ENCODE assay signal across 8 cellular contexts in the genomic region with DNA sequence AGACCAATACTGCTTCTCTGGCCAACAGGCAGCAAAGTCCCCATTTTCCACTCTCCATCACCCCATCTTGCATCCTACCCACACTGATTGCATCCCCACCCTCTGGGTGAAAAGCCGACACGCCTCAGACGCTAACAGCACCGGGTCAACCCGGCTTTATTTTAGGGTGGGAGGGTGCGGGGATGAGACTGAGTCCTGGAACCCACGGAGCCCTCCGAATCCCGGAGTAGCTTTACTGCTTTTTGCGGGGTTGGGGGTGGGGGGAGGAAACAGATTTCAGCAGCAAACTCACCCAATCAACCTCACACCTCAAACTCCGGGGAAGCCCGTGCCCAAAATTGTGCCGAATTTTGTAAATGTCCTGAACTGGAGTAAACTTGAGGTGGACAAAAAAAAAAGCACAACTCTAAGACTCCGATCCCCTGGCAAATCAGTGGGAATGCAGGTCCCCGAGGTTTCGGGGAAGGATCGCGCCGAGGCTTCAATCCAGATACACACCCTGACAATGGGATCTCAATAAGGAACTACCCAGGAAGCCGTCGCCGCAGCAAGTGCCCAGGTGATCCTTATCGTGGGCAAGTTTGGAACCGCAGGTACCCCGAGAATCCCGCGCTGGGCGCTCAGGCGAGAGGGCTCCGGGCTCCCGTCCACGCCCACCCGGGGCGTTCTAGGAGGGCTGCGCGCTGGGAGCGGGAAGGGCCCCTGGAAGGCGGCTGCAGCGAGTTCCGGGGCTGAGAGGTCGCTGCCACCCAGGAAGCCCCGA. TPM values are rescaled to one million over a fixed set of nuclear protein-coding genes. Genes with fewer than 3 reads are reported as not detected.
DNase-seq lines count a peak whose midpoint lies in the region; ATAC-seq and TF ChIP-seq lines count a peak whose summit lies in the region.

No MANE protein-coding gene starts in this region.

- H3K4me1 ChIP-seq in Panc1 (ENCODE audit: control insufficient read depth, insufficient read depth, low read length) (peaks cover 4% of the 10 kb centered on the region; the same call in 1 of the 2 replicates), mucosa of rectum (ENCODE audit: control insufficient read depth in 2 of 2, insufficient read depth in 2 of 2, low read length in 2 of 2) (peaks cover 5% of the 10 kb centered on the region in 2 donors)

- CTCF ChIA-PET in Panc1 (lab: Charles Lee) = no interaction called here

- H3K9me3 ChIP-seq in Panc1 (ENCODE audit: control insufficient read depth, insufficient read depth, low read depth, low read length) = no peaks in the 10 kb centered on the region
- H3K9me3 ChIP-seq in mucosa of rectum (ENCODE audit: control insufficient read depth in 2 of 2, low read length in 2 of 2) = no peaks in the 10 kb centered on the region

- H3K36me3 ChIP-seq in Panc1 (ENCODE audit: control insufficient read depth, insufficient read depth, low read length) (no peaks in the 10 kb centered on the region; the same call in 1 of the 2 replicates), mucosa of rectum (ENCODE audit: control insufficient read depth in 2 of 2, insufficient read depth in 2 of 2, low read length in 2 of 2) (no peaks in the 10 kb centered on the region)

- H3K27ac ChIP-seq in Panc1 (ENCODE audit: low read length) (0 out of 2 replicates have a peak overlapping the region, but pooled peaks have one; percentile 51), coronary artery (peak overlapping the region in 1 of 2 donors; percentile 78), mucosa of rectum (ENCODE audit: low read depth in 2 of 2, low read length in 2 of 2) (peak overlapping the region; percentile 96)

- H3K27me3 ChIP-seq in Panc1 (ENCODE audit: control insufficient read depth, insufficient read depth, low read length) (no peaks in the 10 kb centered on the region), mucosa of rectum (ENCODE audit: control insufficient read depth in 2 of 2, insufficient read depth in 2 of 2, low read length in 2 of 2) (no peaks in the 10 kb centered on the region)

- TF ChIP-seq CTCF in Panc1 (IDR thresholded peaks at IDR 0.05) (no peak), coronary artery (IDR thresholded peaks at IDR 0.05) (no peak)

- intact Hi-C loops in Panc1 (cut with micrococcal nuclease; ENCODE audit: unreplicated experiment) = no loop called here

- H3K4me3 ChIP-seq in Panc1 (ENCODE audit: low read depth in 2 of 2, low read length in 2 of 2) = peak overlapping the region; percentile 70 to 72
- H3K4me3 ChIP-seq in coronary artery = peak overlapping the region; percentile 76
- peak overlapping the region; percentile 83 to 87 for H3K4me3 ChIP-seq in mucosa of rectum (ENCODE audit: low read length in 2 of 2)

- ATAC-seq in Panc1 (peak; percentile 54), GM21825 (IDR thresholded peaks at IDR 0.05; ENCODE audit: unreplicated experiment) (no peak), HG03571 (IDR thresholded peaks at IDR 0.05; ENCODE audit: unreplicated experiment) (no peak)

- POLR2A ChIA-PET in Panc1 (lab: Charles Lee) = interaction anchor here (0.6 kb wide), 1 partner anchor 39 kb away, joined by 5 read pairs; no protein-coding TSS in a partner anchor

- in situ Hi-C loops in Panc1 (cut with HindIII; ENCODE audit: low pct_unique_long_range_greater_than_20kb, low sequenced_read_pairs) = no loop called here

- peak overlapping the region; percentile 86 to 96 for H3K9ac ChIP-seq in mucosa of rectum (ENCODE audit: low read depth in 1 of 2, low read length in 2 of 2)

- peak in 2 of 3 experiments; percentile 40 to 59 for DNase-seq in NCI-H1417 (lab: John Stamatoyannopoulos, UW)
- DNase-seq in NCI-H1417 treated with DMSO at 0.1 percent for 48 hours (lab: John Stamatoyannopoulos, UW) = no peak
- no peak for DNase-seq in Panc1 (ENCODE audit: low read depth, low spot score)
- no peak for DNase-seq in coronary artery (ENCODE audit: low spot score)
- no peak for DNase-seq in NAMALWA (ENCODE audit: low spot score)

- BruUV-seq in Panc1 (replicated peaks; lab: Mats Ljungman, UMichigan) = no TSS peak

RNA-seq across cellular contexts. Expression of gene GCH1, which starts 1.1 kb away (rescaled TPM):
- total RNA-seq in Panc1 (2021; ENCODE audit: unreplicated experiment) = 3.6 TPM
- 1.4 TPM for polyA plus RNA-seq in Panc1 (2012; ENCODE audit: insufficient read length)

Comparison
In these comparisons a context has a peak if more than half of its experiments do, and no peak if none do; other contexts are left out.
1. DNase-seq: peak in NCI-H1417 (2 of 3); none in NCI-H1417 treated with DMSO at 0.1 percent for 48 hours (single experiment), Panc1 (single experiment), coronary artery (single experiment) and NAMALWA (single experiment).
2. Peak in every context shown above with its lines, with median percentiles within 50 percentile points of each other: H3K4me3 ChIP-seq.